8 cellular contexts compared by ENCODE assay signal in genomic region chr21:32520885-32521735, GRCh38.
DNase-seq lines count a peak whose midpoint lies in the region; ATAC-seq and TF ChIP-seq lines count a peak whose summit lies in the region.

No MANE protein-coding gene starts in this region.

- ATAC-seq in gastroesophageal sphincter (peak; percentile 72), GM19324 (IDR thresholded peaks at IDR 0.05; ENCODE audit: low FRiP score, unreplicated experiment) (no peak), T-cell (replicated peaks in 1 of 4) (no peak)
- no peak for ATAC-seq in activated T-cell treated with anti-CD3 and anti-CD28 coated beads, Interleukin-2, amount 50 U/mL, for 72 hours (replicated peaks in 1 of 2)

- no peak for TF ChIP-seq EP300 in gastroesophageal sphincter (IDR thresholded peaks at IDR 0.05)

- no peak for TF ChIP-seq POLR2A in gastroesophageal sphincter (IDR thresholded peaks at IDR 0.05)

- H3K27ac Mint-ChIP-seq in HFFc6 (peak overlapping the region; percentile 94), T-cell (no peak overlapping the region)
- H3K27ac Mint-ChIP-seq in activated T-cell treated with anti-CD3 and anti-CD28 coated beads, Interleukin-2, amount 50 U/mL, for 72 hours: no peak overlapping the region

- H3K4me1 ChIP-seq in gastroesophageal sphincter: peaks cover 3 to 51% (median 18%) of the 10 kb centered on the region in 3 donors

- DNase-seq in HFFc6: peak; percentile 94
- peak; percentile 91 for DNase-seq in SW480 (ENCODE audit: low spot score)
- peak; percentile 99 for DNase-seq in retinal pigment epithelial cell (ENCODE audit: low read depth)
- DNase-seq in activated T-cell treated with anti-CD3 and anti-CD28 coated beads, Interleukin-2, amount 50 U/mL, for 72 hours: no peak
- DNase-seq in T-cell: no peak
- no peak for DNase-seq in Kasumi-1 (lab: John Stamatoyannopoulos, UW)

- POLR2A ChIA-PET in T-cell (lab: Charles Lee): no interaction called here

- H3K4me1 Mint-ChIP-seq in HFFc6 (ENCODE audit: low read depth): peaks cover 55% of the 10 kb centered on the region
- H3K4me1 Mint-ChIP-seq in activated T-cell treated with anti-CD3 and anti-CD28 coated beads, Interleukin-2, amount 50 U/mL, for 72 hours (ENCODE audit: low read depth): no peaks in the 10 kb centered on the region
- no peaks in the 10 kb centered on the region for H3K4me1 Mint-ChIP-seq in T-cell

- H3K27me3 Mint-ChIP-seq in HFFc6 (ENCODE audit: insufficient read depth): peaks cover 7% of the 10 kb centered on the region
- no peaks in the 10 kb centered on the region for H3K27me3 Mint-ChIP-seq in activated T-cell treated with anti-CD3 and anti-CD28 coated beads, Interleukin-2, amount 50 U/mL, for 72 hours (ENCODE audit: low read depth)
- H3K27me3 Mint-ChIP-seq in T-cell: no peaks in the 10 kb centered on the region

- 10 to 24% methylated on average over 10 to 14 of the region's 14 CpGs for WGBS in gastroesophageal sphincter (ENCODE audit: low coverage in 1 of 2), 2 donors

- CTCF ChIA-PET in T-cell (lab: Charles Lee): interaction anchor here in 1 of 2 donors (0.6 kb wide), 1 partner anchor 1811 kb away, joined by 4 read pairs; no protein-coding TSS in a partner anchor

- H3K9me3 Mint-ChIP-seq in HFFc6 (peaks cover 6% of the 10 kb centered on the region), T-cell (peaks cover 0 to 2% (median 0%) of the 10 kb centered on the region in 3 donors)
- H3K9me3 Mint-ChIP-seq in activated T-cell treated with anti-CD3 and anti-CD28 coated beads, Interleukin-2, amount 50 U/mL, for 72 hours: no peaks in the 10 kb centered on the region

- H3K36me3 Mint-ChIP-seq in HFFc6 (ENCODE audit: low read depth): 0 out of 2 replicates have a peak, but pooled peaks cover 7% of the 10 kb centered on the region
- H3K36me3 Mint-ChIP-seq in activated T-cell treated with anti-CD3 and anti-CD28 coated beads, Interleukin-2, amount 50 U/mL, for 72 hours (ENCODE audit: insufficient read depth in 2 of 2): no peaks in the 10 kb centered on the region
- peaks cover 6% of the 10 kb centered on the region for H3K36me3 Mint-ChIP-seq in T-cell

- no peak for TF ChIP-seq CTCF in HFFc6 (IDR thresholded peaks at IDR 0.05)
- TF ChIP-seq CTCF in gastroesophageal sphincter (IDR thresholded peaks at IDR 0.05): no peak
- TF ChIP-seq CTCF in retinal pigment epithelial cell (conservative IDR thresholded peaks at IDR 0.05; ENCODE audit: low read depth, low read length): no peak

- no peaks in the 10 kb centered on the region for H3K9me3 ChIP-seq in gastroesophageal sphincter

- no peaks in the 10 kb centered on the region for H3K36me3 ChIP-seq in gastroesophageal sphincter

- H3K4me3 Mint-ChIP-seq in HFFc6: peak overlapping the region; percentile 60
- no peak overlapping the region for H3K4me3 Mint-ChIP-seq in activated T-cell treated with anti-CD3 and anti-CD28 coated beads, Interleukin-2, amount 50 U/mL, for 72 hours
- H3K4me3 Mint-ChIP-seq in T-cell: no peak overlapping the region

- H3K4me3 ChIP-seq in gastroesophageal sphincter (no peak overlapping the region), retinal pigment epithelial cell (ENCODE audit: low read length) (no peak overlapping the region)

- no peaks in the 10 kb centered on the region for H3K27me3 ChIP-seq in gastroesophageal sphincter

- H3K27ac ChIP-seq in gastroesophageal sphincter: peak overlapping the region in 3 of 4 donors; percentile 73 to 81 (median 76)

Comparison
In these comparisons a context has a peak if more than half of its experiments do, and no peak if none do; other contexts are left out.
1. DNase-seq: peak in HFFc6 (single experiment), SW480 (single experiment) and retinal pigment epithelial cell (single experiment); none in activated T-cell treated with anti-CD3 and anti-CD28 coated beads, Interleukin-2, amount 50 U/mL, for 72 hours (0 of 2), T-cell (0 of 34) and Kasumi-1 (0 of 2).